1 cellular context compared by ENCODE assay signal in the genomic region with DNA sequence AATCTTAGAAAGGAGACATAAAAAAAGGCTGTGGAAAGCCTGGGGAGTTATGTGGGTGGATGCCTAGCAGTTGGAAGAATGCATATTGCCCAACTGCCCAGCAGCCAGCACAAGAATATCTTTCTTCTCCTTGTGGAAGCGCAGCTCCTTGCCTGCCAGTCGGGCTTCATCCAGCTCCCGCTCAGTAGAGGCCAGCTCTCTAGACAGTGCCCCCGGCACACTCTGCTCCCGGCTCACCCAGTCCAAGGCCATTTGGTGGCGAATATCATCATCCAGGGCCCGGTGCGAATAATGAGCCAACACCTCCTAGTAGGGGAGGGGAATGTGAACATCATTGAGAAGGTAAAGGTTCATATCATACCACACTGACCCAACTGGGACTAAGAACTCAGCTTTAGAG.
TF ChIP-seq lines count a peak whose summit lies in the region.

No MANE protein-coding gene starts in this region.

TF ChIP-seq in HEK293, 187 proteins besides CTCF, POLR2A, EP300 and RAD21:
- TF ChIP-seq, protein P1, sequence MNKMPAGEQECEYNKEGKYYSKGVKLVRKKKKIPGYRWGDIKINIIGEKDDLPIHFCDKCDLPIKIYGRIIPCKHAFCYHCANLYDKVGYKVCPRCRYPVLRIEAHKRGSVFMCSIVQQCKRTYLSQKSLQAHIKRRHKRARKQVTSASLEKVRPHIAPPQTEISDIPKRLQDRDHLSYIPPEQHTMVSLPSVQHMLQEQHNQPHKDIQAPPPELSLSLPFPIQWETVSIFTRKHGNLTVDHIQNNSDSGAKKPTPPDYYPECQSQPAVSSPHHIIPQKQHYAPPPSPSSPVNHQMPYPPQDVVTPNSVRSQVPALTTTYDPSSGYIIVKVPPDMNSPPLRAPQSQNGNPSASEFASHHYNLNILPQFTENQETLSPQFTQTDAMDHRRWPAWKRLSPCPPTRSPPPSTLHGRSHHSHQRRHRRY (tag by site-specific recombination; IDR thresholded peaks at IDR 0.05), result no peak
- TF ChIP-seq ZNF138 (tag by site-specific recombination; IDR thresholded peaks at IDR 0.05; ENCODE audit: borderline replicate concordance), result no peak
- TF ChIP-seq SCRT2 (tag by site-specific recombination; IDR thresholded peaks at IDR 0.05), result no peak
- TF ChIP-seq ZFP37 (tag by site-specific recombination; IDR thresholded peaks at IDR 0.05), result no peak
- no peak for TF ChIP-seq ZNF560 (tag by site-specific recombination; IDR thresholded peaks at IDR 0.05; ENCODE audit: borderline replicate concordance)
- TF ChIP-seq ZNF600 (tag by site-specific recombination; IDR thresholded peaks at IDR 0.05), result peak; percentile 50; the same call in 1 of the 2 replicates
- TF ChIP-seq ZNF404 (tag by site-specific recombination; IDR thresholded peaks at IDR 0.05), result no peak
TF ChIP-seq in HEK293: peak in this region for 1.
